Comparison of ENCODE assay signal across 8 cellular contexts in genomic region chr9:122159925-122160246, GRCh38. TPM values are rescaled to one million over a fixed set of nuclear protein-coding genes. Genes with fewer than 3 reads are reported as not detected.
A peak's percentile ranks its signal among the peaks of the same experiment; 100 is the strongest.
DNase-seq lines count a peak whose midpoint lies in the region; ATAC-seq, FAIRE-seq and TF ChIP-seq lines count a peak whose summit lies in the region.

No MANE protein-coding gene starts in this region.

- H3K27me3 ChIP-seq in brain microvascular endothelial cell (replicated peaks) = peaks cover 2% of the 10 kb centered on the region
- H3K27me3 ChIP-seq in mucosa of stomach (ENCODE audit: control insufficient read depth, insufficient read depth, low read length) = peaks cover 5% of the 10 kb centered on the region

- peaks cover 5% of the 10 kb centered on the region for H3K4me1 ChIP-seq in mucosa of stomach (ENCODE audit: control insufficient read depth, insufficient read depth, low read length)

- H3K27ac ChIP-seq in 22Rv1 (peak overlapping the region; percentile 53; the same call in 1 of the 2 replicates), brain microvascular endothelial cell (no peak overlapping the region)

- H3K36me3 ChIP-seq in brain microvascular endothelial cell (replicated peaks) = no peaks in the 10 kb centered on the region
- no peaks in the 10 kb centered on the region for H3K36me3 ChIP-seq in mucosa of stomach (ENCODE audit: control insufficient read depth, insufficient read depth, low read length)

- TF ChIP-seq POLR2A in H54 (IDR thresholded peaks at IDR 0.05; ENCODE audit: low read depth, low read length) = no peak

- TF ChIP-seq CTCF in 22Rv1 (IDR thresholded peaks at IDR 0.05) (no peak), brain microvascular endothelial cell (IDR thresholded peaks at IDR 0.05; ENCODE audit: low read depth, low read length, missing control alignments) (no peak)

- ATAC-seq in HG03354 (IDR thresholded peaks at IDR 0.05; ENCODE audit: poor library complexity, severe bottlenecking, unreplicated experiment) = peak; percentile 1
- ATAC-seq in GM21515 (IDR thresholded peaks at IDR 0.05; ENCODE audit: unreplicated experiment) = no peak

- H3K4me3 ChIP-seq in brain microvascular endothelial cell (ENCODE audit: low read depth, low read length) = peak overlapping the region; percentile 93
- H3K4me3 ChIP-seq in mucosa of stomach (ENCODE audit: low read length) = peak overlapping the region; percentile 75

- no peak for FAIRE-seq in H54 (lab: Jason Lieb, UNC)

- no peaks in the 10 kb centered on the region for H3K9me3 ChIP-seq in mucosa of stomach (ENCODE audit: control insufficient read depth, low read length)

- H3K9ac ChIP-seq in mucosa of stomach (ENCODE audit: low read length) = peak overlapping the region; percentile 96

- in situ Hi-C loops in brain microvascular endothelial cell (cut with HindIII; ENCODE audit: low pct_ligation_motif_present, low sequenced_read_pairs) = no loop called here

- no peak for DNase-seq in brain microvascular endothelial cell
- no peak for DNase-seq in H54 (ENCODE audit: insufficient read length, low spot score)
- DNase-seq in NCI-H226 = no peak
- no peak for DNase-seq in ureter (ENCODE audit: low spot score)

RNA-seq across cellular contexts. Expression of gene MORN5, which starts 0.2 kb away (rescaled TPM):
- 1.4 TPM for total RNA-seq in ureter

RNA-seq across cellular contexts. Expression of gene NDUFA8, which starts 0.3 kb away (rescaled TPM):
- total RNA-seq in ureter = 38.1 TPM
